In the genomic region with DNA sequence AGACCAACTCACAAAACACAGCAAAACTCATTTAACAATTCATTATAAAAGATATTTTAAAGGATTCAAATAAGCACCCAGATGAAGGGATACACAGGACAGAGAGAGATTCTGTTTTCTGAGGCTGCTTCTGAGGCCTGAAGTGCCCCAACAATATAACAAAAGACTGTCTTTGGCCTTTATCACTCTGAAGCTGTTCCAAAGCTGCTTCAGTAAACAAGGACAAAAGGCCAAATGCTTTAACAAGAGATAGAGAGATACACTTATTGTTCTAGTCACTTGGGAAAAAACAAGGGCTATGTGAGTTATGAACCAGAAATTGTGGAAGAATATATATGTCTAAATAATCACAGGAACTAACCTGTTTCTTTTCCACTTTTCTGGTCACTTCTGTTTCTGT, we compare ENCODE assay signal across 22 cellular contexts.
"Had no signal": no experiment of that assay in that cellular context is flagged by ENCODE, and none has a peak within 500 bp of the region (broad histone marks: within the 10 kb centered on the region; RNA-seq: fewer than 3 reads in every experiment).

No MANE protein-coding gene starts in this region.

- H3K4me1 Mint-ChIP-seq: activated CD4-positive, alpha-beta memory T cell treated with anti-CD3 and anti-CD28 coated beads, Interleukin-2, amount 10 ng/mL, durations not matched to agents 7 days and 5 days; activated CD4-positive, alpha-beta T cell treated with anti-CD3 and anti-CD28 coated beads for 36 hours; activated naive CD8-positive, alpha-beta T cell treated with anti-CD3 and anti-CD28 coated beads, Interleukin-2, amount 10 ng/mL, durations not matched to agents 7 days and 5 days; central memory CD8-positive, alpha-beta T cell had no signal

- H3K27ac Mint-ChIP-seq: activated CD4-positive, alpha-beta memory T cell treated with anti-CD3 and anti-CD28 coated beads, Interleukin-2, amount 10 ng/mL, durations not matched to agents 7 days and 5 days; activated CD4-positive, alpha-beta T cell treated with anti-CD3 and anti-CD28 coated beads for 36 hours; activated naive CD8-positive, alpha-beta T cell treated with anti-CD3 and anti-CD28 coated beads, Interleukin-2, amount 10 ng/mL, durations not matched to agents 7 days and 5 days; activated T-cell treated with anti-CD3 and anti-CD28 coated beads, Interleukin-2, amount 50 U/mL, for 72 hours; T-helper 17 cell had no signal

- H3K9me3 Mint-ChIP-seq: activated CD4-positive, alpha-beta memory T cell treated with anti-CD3 and anti-CD28 coated beads, Interleukin-2, amount 10 ng/mL, durations not matched to agents 7 days and 5 days; activated naive CD8-positive, alpha-beta T cell treated with anti-CD3 and anti-CD28 coated beads, Interleukin-2, amount 10 ng/mL, durations not matched to agents 7 days and 5 days; central memory CD8-positive, alpha-beta T cell had no signal

- H3K36me3 ChIP-seq: adrenal gland, breast epithelium, WERI-Rb-1 had no signal

- H3K4me3 Mint-ChIP-seq: activated CD4-positive, alpha-beta memory T cell treated with anti-CD3 and anti-CD28 coated beads, Interleukin-2, amount 10 ng/mL, durations not matched to agents 7 days and 5 days; activated CD4-positive, alpha-beta T cell treated with anti-CD3 and anti-CD28 coated beads for 36 hours; activated naive CD8-positive, alpha-beta T cell treated with anti-CD3 and anti-CD28 coated beads, Interleukin-2, amount 10 ng/mL, durations not matched to agents 7 days and 5 days; activated T-cell treated with anti-CD3 and anti-CD28 coated beads, Interleukin-2, amount 50 U/mL, for 72 hours; central memory CD8-positive, alpha-beta T cell; T-helper 17 cell had no signal

- H3K27me3 Mint-ChIP-seq: activated naive CD8-positive, alpha-beta T cell treated with anti-CD3 and anti-CD28 coated beads, Interleukin-2, amount 10 ng/mL, durations not matched to agents 7 days and 5 days; central memory CD8-positive, alpha-beta T cell had no signal

- H3K4me3 ChIP-seq: adrenal gland, breast epithelium had no signal

- H3K36me3 Mint-ChIP-seq: activated naive CD8-positive, alpha-beta T cell treated with anti-CD3 and anti-CD28 coated beads, Interleukin-2, amount 10 ng/mL, durations not matched to agents 7 days and 5 days had no signal

- H3K27ac ChIP-seq: adrenal gland, breast epithelium, WERI-Rb-1 had no signal

- H3K27me3 ChIP-seq: adrenal gland, breast epithelium had no signal

- H3K4me1 ChIP-seq: adrenal gland, breast epithelium had no signal

- H3K9me3 ChIP-seq: adrenal gland had no signal

- ATAC-seq: activated CD4-positive, alpha-beta T cell treated with anti-CD3 and anti-CD28 coated beads for 36 hours; activated T-cell treated with anti-CD3 and anti-CD28 coated beads, Interleukin-2, amount 50 U/mL, for 72 hours; PC-3; T-helper 17 cell had no signal

- DNase-seq: activated CD4-positive, alpha-beta memory T cell treated with anti-CD3 and anti-CD28 coated beads, Interleukin-2, amount 10 ng/mL, durations not matched to agents 7 days and 5 days; activated CD4-positive, alpha-beta T cell treated with anti-CD3 and anti-CD28 coated beads for 36 hours; activated CD4-positive, alpha-beta T cell treated with anti-CD3 and anti-CD28 coated beads, Interleukin-2, amount 50 U/mL, for 1 hour; activated CD8-positive, alpha-beta memory T cell treated with anti-CD3 and anti-CD28 coated beads, Interleukin-2, amount 50 U/mL, for 4 hours; activated naive CD4-positive, alpha-beta T cell treated with anti-CD3 and anti-CD28 coated beads, Interleukin-2, amount 50 U/mL, for 16 hours; activated naive CD8-positive, alpha-beta T cell treated with anti-CD3 and anti-CD28 coated beads, Interleukin-2, amount 10 ng/mL, durations not matched to agents 7 days and 5 days; activated T-cell treated with anti-CD3 and anti-CD28 coated beads, Interleukin-2, amount 50 U/mL, for 72 hours; adrenal gland; anterior cingulate cortex; KBM-7; NCI-H146; NCI-H187 treated with DMSO at 0.1 percent for 48 hours; NCI-H2081 treated with DMSO at 0.1 percent for 48 hours; NCI-H446; NCI-H524; PC-3; SIG-M5; T-helper 17 cell; T-helper 9 cell; WERI-Rb-1 had no signal
